Comparison of ENCODE assay signal across 1 cellular context in the genomic region with DNA sequence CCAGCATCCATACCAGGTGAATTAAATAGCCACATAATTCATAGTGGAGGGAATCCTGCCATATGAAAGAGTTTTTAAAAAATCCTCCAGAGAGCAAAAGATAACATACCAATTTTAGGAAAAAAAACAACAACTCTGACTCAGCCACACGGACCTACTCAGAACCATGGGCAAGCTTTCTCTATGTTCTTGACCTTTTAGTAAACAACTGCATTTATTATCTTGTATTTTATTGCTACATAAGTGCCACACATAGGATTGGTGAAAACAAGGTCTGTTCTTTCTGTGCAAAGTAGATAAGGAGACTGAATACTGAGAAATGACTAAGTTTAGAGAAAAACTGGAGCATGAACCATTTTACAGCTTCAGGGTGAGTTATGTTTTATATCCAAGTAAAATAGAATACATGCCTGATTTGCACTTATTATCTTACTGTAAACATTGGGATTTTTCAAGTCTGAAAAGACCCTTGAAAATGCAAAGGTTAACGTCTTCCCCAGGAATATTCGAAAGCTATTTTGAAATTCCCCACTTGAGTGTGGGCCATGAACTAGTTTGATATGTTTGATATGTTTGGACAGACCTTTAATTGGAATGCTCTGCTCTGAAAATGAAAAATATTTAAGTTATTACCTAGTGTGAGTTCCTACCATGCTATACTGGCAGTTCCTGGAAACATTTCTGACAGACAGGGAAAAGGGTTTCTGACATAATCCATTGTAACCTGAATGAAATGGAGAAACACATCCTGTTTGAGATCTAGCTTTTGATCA.
TF ChIP-seq lines count a peak whose summit lies in the region.

No MANE protein-coding gene starts in this region.

TF ChIP-seq in SK-N-SH, 30 proteins besides CTCF, POLR2A, EP300 and RAD21 (continued from another document):
- TF ChIP-seq REST (IDR thresholded peaks at IDR 0.05; ENCODE audit: low read depth, low read length), result no peak
- TF ChIP-seq EZH2phosphoT487 (IDR thresholded peaks at IDR 0.05; ENCODE audit: borderline replicate concordance, low read depth), result no peak
- TF ChIP-seq RXRA (IDR thresholded peaks at IDR 0.05; ENCODE audit: borderline replicate concordance, low read depth), result no peak
